ENCODE assay signal across 1 cellular context in the genomic region with DNA sequence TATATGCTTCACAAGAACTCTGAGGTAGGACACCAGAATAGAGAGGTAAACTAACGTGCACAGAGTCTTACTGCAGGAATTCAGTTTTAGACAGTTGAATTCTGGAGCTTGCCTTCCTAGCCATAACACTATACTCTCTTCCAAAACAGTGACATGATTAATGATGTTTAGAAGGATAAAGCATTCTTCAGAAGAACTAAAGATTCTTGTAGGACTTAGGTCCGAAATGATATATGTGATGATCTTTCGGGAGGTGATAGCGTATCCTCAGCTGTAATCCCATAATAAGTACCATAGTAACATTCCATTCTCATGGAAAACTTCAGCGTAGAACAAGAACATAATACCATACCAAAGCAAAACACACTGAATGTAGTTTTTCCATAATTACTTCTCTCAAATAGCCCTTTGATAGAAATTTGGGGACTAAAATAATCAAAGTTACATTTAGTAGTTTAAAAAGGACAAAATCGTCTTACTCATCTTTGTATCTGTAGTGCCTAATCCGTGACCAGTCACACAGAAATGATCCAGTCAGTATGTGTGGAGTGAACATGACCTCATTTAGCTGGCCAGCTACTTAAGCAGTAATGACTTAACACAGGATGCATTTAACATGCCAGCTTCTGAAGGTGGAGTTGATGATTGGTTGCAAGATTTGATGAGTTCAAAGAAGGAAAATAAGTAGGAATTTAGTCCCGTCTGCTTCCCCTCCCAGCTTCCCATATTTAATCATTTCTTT.
TF ChIP-seq lines count a peak whose summit lies in the region.

No MANE protein-coding gene starts in this region.

TF ChIP-seq in GM23338, 12 proteins besides CTCF, POLR2A, EP300 and RAD21 (continued from another document):
- no peak for TF ChIP-seq ZNF462 (CRISPR knock-in tag; IDR thresholded peaks at IDR 0.05)
- no peak for TF ChIP-seq POLR2AphosphoS5 (IDR thresholded peaks at IDR 0.05; ENCODE audit: low read depth)
- no peak for TF ChIP-seq STAT1 (IDR thresholded peaks at IDR 0.05; ENCODE audit: unreplicated experiment)
- TF ChIP-seq ZNF114 (CRISPR knock-in tag; IDR thresholded peaks at IDR 0.05): no peak
- TF ChIP-seq, protein P1, sequence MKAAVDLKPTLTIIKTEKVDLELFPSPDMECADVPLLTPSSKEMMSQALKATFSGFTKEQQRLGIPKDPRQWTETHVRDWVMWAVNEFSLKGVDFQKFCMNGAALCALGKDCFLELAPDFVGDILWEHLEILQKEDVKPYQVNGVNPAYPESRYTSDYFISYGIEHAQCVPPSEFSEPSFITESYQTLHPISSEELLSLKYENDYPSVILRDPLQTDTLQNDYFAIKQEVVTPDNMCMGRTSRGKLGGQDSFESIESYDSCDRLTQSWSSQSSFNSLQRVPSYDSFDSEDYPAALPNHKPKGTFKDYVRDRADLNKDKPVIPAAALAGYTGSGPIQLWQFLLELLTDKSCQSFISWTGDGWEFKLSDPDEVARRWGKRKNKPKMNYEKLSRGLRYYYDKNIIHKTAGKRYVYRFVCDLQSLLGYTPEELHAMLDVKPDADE (IDR thresholded peaks at IDR 0.05): no peak
- TF ChIP-seq ZNF331 (CRISPR knock-in tag; IDR thresholded peaks at IDR 0.05; ENCODE audit: low read depth): no peak
- TF ChIP-seq CREB1 (CRISPR knock-in tag; IDR thresholded peaks at IDR 0.05; ENCODE audit: low read depth): no peak
- TF ChIP-seq EZH2phosphoT487 (IDR thresholded peaks at IDR 0.05; ENCODE audit: unreplicated experiment): no peak
- TF ChIP-seq EZH2 (IDR thresholded peaks at IDR 0.05; ENCODE audit: low read depth, unreplicated experiment): no peak
- no peak for TF ChIP-seq NANOG (IDR thresholded peaks at IDR 0.05; ENCODE audit: borderline replicate concordance)
TF ChIP-seq in GM23338: peak in this region for 0.
